In genomic region chr7:140592957-140593356, GRCh38 we compare ENCODE assay signal across 19 cellular contexts. TPM values are rescaled to one million over a fixed set of nuclear protein-coding genes. Genes with fewer than 3 reads are reported as not detected.
A peak's percentile ranks its signal among the peaks of the same experiment; 100 is the strongest.
DNase-seq lines count a peak whose midpoint lies in the region; ATAC-seq and TF ChIP-seq lines count a peak whose summit lies in the region.
"Had no signal": no experiment of that assay in that cellular context is flagged by ENCODE, and none has a peak within 500 bp of the region (broad histone marks: within the 10 kb centered on the region; RNA-seq: fewer than 3 reads in every experiment).

No MANE protein-coding gene starts in this region.

- TF ChIP-seq CTCF in HEK293 (tag by site-specific recombination; IDR thresholded peaks at IDR 0.05), result no peak
- no peak for TF ChIP-seq CTCF in OCI-LY3 (IDR thresholded peaks at IDR 0.05; ENCODE audit: low read depth, low read length)
- TF ChIP-seq CTCF in nephron (IDR thresholded peaks at IDR 0.05; ENCODE audit: unreplicated experiment in 3 of 3), result no peak
- TF ChIP-seq CTCF in right atrium auricular region (IDR thresholded peaks at IDR 0.05), result no peak

- no peak for DNase-seq in NCI-H2227 (lab: John Stamatoyannopoulos, UW; ENCODE audit: unreplicated experiment)
- no peak for DNase-seq in right atrium auricular region (ENCODE audit: low spot score)
- DNase-seq in NOMO-1 treated with DMSO at 0.1 percent for 48 hours (lab: John Stamatoyannopoulos, UW; ENCODE audit: unreplicated experiment), result no peak
- DNase-seq: activated naive CD4-positive, alpha-beta T cell treated with anti-CD3 and anti-CD28 coated beads for 36 hours; cerebellar nuclear complex; effector CD8-positive, alpha-beta T cell; glutamatergic neuron; natural killer cell; NCI-H1694 treated with DMSO at 0.1 percent for 48 hours; Right ventricle myocardium superior; T-cell had no signal

- H3K36me3 ChIP-seq in HEK293 (ENCODE audit: control insufficient read depth in 2 of 2, insufficient read depth in 1 of 2, low read length in 2 of 2) (no peaks in the 10 kb centered on the region), OCI-LY3 (replicated peaks; ENCODE audit: low read depth, low read length) (no peaks in the 10 kb centered on the region), right atrium auricular region (no peaks in the 10 kb centered on the region)
- H3K36me3 ChIP-seq: ascending aorta had no signal

- H3K36me3 Mint-ChIP-seq in nephron (ENCODE audit: low read depth), result peaks cover 8% of the 10 kb centered on the region
- H3K36me3 Mint-ChIP-seq: natural killer cell, T-cell had no signal

- H3K4me2 ChIP-seq in OCI-LY3 (ENCODE audit: low read length), result peak overlapping the region; percentile 57

- H3K4me3 ChIP-seq in HEK293 (ENCODE audit: low read depth, low read length) (no peak overlapping the region), OCI-LY3 (ENCODE audit: low read length) (peak overlapping the region; percentile 31; the same call in 1 of the 2 replicates), right atrium auricular region (no peak overlapping the region)
- H3K4me3 ChIP-seq: ascending aorta had no signal

- CTCF ChIA-PET in HEK293 (lab: Yijun Ruan, JAX), result no interaction called here

- H3K9me3 ChIP-seq in HEK293 (ENCODE audit: control insufficient read depth, insufficient read depth, low read depth, low read length), result no peaks in the 10 kb centered on the region
- H3K9me3 ChIP-seq in OCI-LY3 (ENCODE audit: insufficient read depth, low read length), result no peaks in the 10 kb centered on the region
- H3K9me3 ChIP-seq in right atrium auricular region, result no peaks in the 10 kb centered on the region
- H3K9me3 ChIP-seq: ascending aorta had no signal

- H3K27me3 Mint-ChIP-seq in nephron (ENCODE audit: low read depth), result no peaks in the 10 kb centered on the region

- ATAC-seq in GM18909 (IDR thresholded peaks at IDR 0.05; ENCODE audit: poor library complexity, unreplicated experiment), result peak; percentile 61
- ATAC-seq in GM21515 (IDR thresholded peaks at IDR 0.05; ENCODE audit: unreplicated experiment), result no peak
- ATAC-seq: HCT116, natural killer cell, T-cell had no signal

- peaks cover 11% of the 10 kb centered on the region for H3K4me1 ChIP-seq in HEK293 (ENCODE audit: control insufficient read depth, insufficient read depth, low read length)
- peaks cover 9% of the 10 kb centered on the region for H3K4me1 ChIP-seq in OCI-LY3 (ENCODE audit: low read length)
- H3K4me1 ChIP-seq in right atrium auricular region, result peaks cover 0 to 19% of the 10 kb centered on the region in 2 donors

- no peaks in the 10 kb centered on the region for H4K20me1 ChIP-seq in OCI-LY3 (ENCODE audit: insufficient read depth, low read length)

- no peak overlapping the region for H3K4me3 Mint-ChIP-seq in nephron
- H3K4me3 Mint-ChIP-seq: activated naive CD4-positive, alpha-beta T cell treated with anti-CD3 and anti-CD28 coated beads for 36 hours; immature natural killer cell; natural killer cell; T-cell had no signal

- H3K27ac Mint-ChIP-seq in nephron, result peak overlapping the region; percentile 77 to 92 (median 78)
- H3K27ac Mint-ChIP-seq: activated naive CD4-positive, alpha-beta T cell treated with anti-CD3 and anti-CD28 coated beads for 36 hours; natural killer cell; T-cell had no signal

- no peak overlapping the region for H3K27ac ChIP-seq in HEK293 (ENCODE audit: extremely low read depth, low read depth, low read length)
- H3K27ac ChIP-seq in OCI-LY3 (ENCODE audit: low read length), result no peak overlapping the region
- no peak overlapping the region for H3K27ac ChIP-seq in right atrium auricular region
- H3K27ac ChIP-seq: ascending aorta had no signal

- no peaks in the 10 kb centered on the region for H3K9me3 Mint-ChIP-seq in nephron
- H3K9me3 Mint-ChIP-seq: activated naive CD4-positive, alpha-beta T cell treated with anti-CD3 and anti-CD28 coated beads for 36 hours; immature natural killer cell; natural killer cell; T-cell had no signal

- H3K9ac ChIP-seq in OCI-LY3 (ENCODE audit: low read length), result no peak overlapping the region

- POLR2A ChIA-PET in HEK293 (lab: Yijun Ruan, JAX), result no interaction called here

- H3K79me2 ChIP-seq in OCI-LY3 (ENCODE audit: low read length), result no peaks in the 10 kb centered on the region

- H3K27me3 ChIP-seq in OCI-LY3 (ENCODE audit: low read depth, low read length) (peaks cover 25% of the 10 kb centered on the region), right atrium auricular region (no peaks in the 10 kb centered on the region)
- H3K27me3 ChIP-seq: ascending aorta had no signal

- peak overlapping the region; percentile 97 for H2AFZ ChIP-seq in OCI-LY3 (ENCODE audit: low read depth, low read length)

- H3K4me1 Mint-ChIP-seq in nephron, result peaks cover 42% of the 10 kb centered on the region

TF ChIP-seq in HEK293, 187 proteins besides CTCF, POLR2A, EP300 and RAD21:
- TF ChIP-seq KLF16 (tag by site-specific recombination; IDR thresholded peaks at IDR 0.05) (no peak), ZSCAN30 (tag by site-specific recombination; IDR thresholded peaks at IDR 0.05) (no peak), ZNF10 (tag by site-specific recombination; IDR thresholded peaks at IDR 0.05) (peak; percentile 48; the same call in 1 of the 2 replicates), ZNF398 (tag by site-specific recombination; IDR thresholded peaks at IDR 0.05) (no peak), ZBTB20 (tag by site-specific recombination; IDR thresholded peaks at IDR 0.05) (no peak), ZNF747 (tag by site-specific recombination; IDR thresholded peaks at IDR 0.05) (no peak)

RNA-seq across cellular contexts. Expression of gene DENND2A, which starts 47.7 kb away (rescaled TPM):
- total RNA-seq in right atrium auricular region, result 10 to 100 TPM in 1 of 2 donors, 1 to 10 TPM in 1; 9.2 to 10.5 TPM
- total RNA-seq: activated naive CD4-positive, alpha-beta T cell treated with anti-CD3 and anti-CD28 coated beads for 36 hours had no signal
